24 cellular contexts compared by ENCODE assay signal in genomic region chr2:47187124-47187523, GRCh38. TPM values are rescaled to one million over a fixed set of nuclear protein-coding genes. Genes with fewer than 3 reads are reported as not detected.
"Had no signal": no experiment of that assay in that cellular context is flagged by ENCODE, and none has a peak within 500 bp of the region (broad histone marks: within the 10 kb centered on the region; RNA-seq: fewer than 3 reads in every experiment).

No MANE protein-coding gene starts in this region.

- H3K27ac ChIP-seq: cardiac muscle cell, dorsolateral prefrontal cortex, epithelial cell of prostate, foreskin keratinocyte, lower lobe of right lung, stomach, vagina had no signal

- H3K36me3 ChIP-seq: cardiac muscle cell, lower lobe of right lung, stomach, vagina had no signal

- H3K27ac Mint-ChIP-seq: activated B cell treated with CpG ODN at 0.5 μM for 24 hours; activated CD4-positive, alpha-beta memory T cell treated with anti-CD3 and anti-CD28 coated beads, Interleukin-2, amount 10 ng/mL, durations not matched to agents 7 days and 5 days; activated CD8-positive, alpha-beta memory T cell treated with anti-CD3 and anti-CD28 coated beads, Interleukin-2, amount 10 ng/mL, durations not matched to agents 7 days and 5 days; activated naive CD8-positive, alpha-beta T cell treated with anti-CD3 and anti-CD28 coated beads for 36 hours; activated T-helper 17 cell treated with anti-CD3 and anti-CD28 coated beads, Interleukin-2, amount 50 U/mL, for 72 hours; endodermal cell; mesothelial cell of epicardium; stimulated activated effector memory CD8-positive, alpha-beta T cell treated with anti-CD3 and anti-CD28 coated beads, Interleukin-12 subunit alpha, Interleukin-12 subunit beta, amount 100 ng/mL, for 72 hours had no signal

- H3K4me1 ChIP-seq: vagina had no signal

- H3K4me3 Mint-ChIP-seq: activated B cell treated with CpG ODN at 0.5 μM for 24 hours; activated CD4-positive, alpha-beta memory T cell treated with anti-CD3 and anti-CD28 coated beads, Interleukin-2, amount 10 ng/mL, durations not matched to agents 7 days and 5 days; activated CD8-positive, alpha-beta memory T cell treated with anti-CD3 and anti-CD28 coated beads, Interleukin-2, amount 10 ng/mL, durations not matched to agents 7 days and 5 days; activated naive CD8-positive, alpha-beta T cell treated with anti-CD3 and anti-CD28 coated beads for 36 hours; activated T-helper 17 cell treated with anti-CD3 and anti-CD28 coated beads, Interleukin-2, amount 50 U/mL, for 72 hours; endodermal cell; mesothelial cell of epicardium; stimulated activated effector memory CD8-positive, alpha-beta T cell treated with anti-CD3 and anti-CD28 coated beads, Interleukin-12 subunit alpha, Interleukin-12 subunit beta, amount 100 ng/mL, for 72 hours had no signal

- ATAC-seq: activated CD8-positive, alpha-beta memory T cell treated with anti-CD3 and anti-CD28 coated beads, Interleukin-2, amount 10 ng/mL, durations not matched to agents 7 days and 5 days; activated T-helper 17 cell treated with anti-CD3 and anti-CD28 coated beads, Interleukin-2, amount 50 U/mL, for 72 hours; foreskin keratinocyte; lower lobe of right lung; sciatic nerve; stimulated activated effector memory CD8-positive, alpha-beta T cell treated with anti-CD3 and anti-CD28 coated beads, Interleukin-12 subunit alpha, Interleukin-12 subunit beta, amount 100 ng/mL, for 72 hours had no signal

- H3K4me1 Mint-ChIP-seq: activated B cell treated with CpG ODN at 0.5 μM for 24 hours; activated CD4-positive, alpha-beta memory T cell treated with anti-CD3 and anti-CD28 coated beads, Interleukin-2, amount 10 ng/mL, durations not matched to agents 7 days and 5 days; activated CD8-positive, alpha-beta memory T cell treated with anti-CD3 and anti-CD28 coated beads, Interleukin-2, amount 10 ng/mL, durations not matched to agents 7 days and 5 days; activated naive CD8-positive, alpha-beta T cell treated with anti-CD3 and anti-CD28 coated beads for 36 hours; activated T-helper 17 cell treated with anti-CD3 and anti-CD28 coated beads, Interleukin-2, amount 50 U/mL, for 72 hours; stimulated activated effector memory CD8-positive, alpha-beta T cell treated with anti-CD3 and anti-CD28 coated beads, Interleukin-12 subunit alpha, Interleukin-12 subunit beta, amount 100 ng/mL, for 72 hours had no signal

- H3K4me3 ChIP-seq: cardiac muscle cell, dorsolateral prefrontal cortex, lower lobe of right lung, stomach, vagina had no signal

- H3K27me3 ChIP-seq: cardiac muscle cell, dorsolateral prefrontal cortex, foreskin keratinocyte, stomach, vagina had no signal

- H3K36me3 Mint-ChIP-seq: activated CD8-positive, alpha-beta memory T cell treated with anti-CD3 and anti-CD28 coated beads, Interleukin-2, amount 10 ng/mL, durations not matched to agents 7 days and 5 days; activated naive CD8-positive, alpha-beta T cell treated with anti-CD3 and anti-CD28 coated beads for 36 hours; mesothelial cell of epicardium; stimulated activated effector memory CD8-positive, alpha-beta T cell treated with anti-CD3 and anti-CD28 coated beads, Interleukin-12 subunit alpha, Interleukin-12 subunit beta, amount 100 ng/mL, for 72 hours had no signal

- H3K9me3 Mint-ChIP-seq: activated B cell treated with CpG ODN at 0.5 μM for 24 hours; activated CD4-positive, alpha-beta memory T cell treated with anti-CD3 and anti-CD28 coated beads, Interleukin-2, amount 10 ng/mL, durations not matched to agents 7 days and 5 days; activated naive CD8-positive, alpha-beta T cell treated with anti-CD3 and anti-CD28 coated beads for 36 hours; activated T-helper 17 cell treated with anti-CD3 and anti-CD28 coated beads, Interleukin-2, amount 50 U/mL, for 72 hours; endodermal cell; mesothelial cell of epicardium; stimulated activated effector memory CD8-positive, alpha-beta T cell treated with anti-CD3 and anti-CD28 coated beads, Interleukin-12 subunit alpha, Interleukin-12 subunit beta, amount 100 ng/mL, for 72 hours had no signal

- H3K9me3 ChIP-seq: lower lobe of right lung, stomach, vagina had no signal

- DNase-seq: activated B cell treated with CpG ODN at 0.5 μM for 24 hours; activated CD4-positive, alpha-beta memory T cell treated with anti-CD3 and anti-CD28 coated beads, Interleukin-2, amount 10 ng/mL, durations not matched to agents 7 days and 5 days; activated CD4-positive, alpha-beta T cell treated with anti-CD3 and anti-CD28 coated beads for 48 hours; activated CD8-positive, alpha-beta memory T cell treated with anti-CD3 and anti-CD28 coated beads, Interleukin-2, amount 10 ng/mL, durations not matched to agents 7 days and 5 days; activated naive CD4-positive, alpha-beta T cell; activated naive CD8-positive, alpha-beta T cell treated with anti-CD3 and anti-CD28 coated beads for 36 hours; amniotic stem cell; dorsolateral prefrontal cortex; endodermal cell; foreskin keratinocyte; hypothalamus; lower lobe of right lung; stimulated activated CD4-positive, alpha-beta T cell treated with anti-CD3 and anti-CD28 coated beads, Interleukin-4, amount 100 ng/mL, for 24 hours; stomach; trophoblast cell had no signal

RNA-seq across cellular contexts. Expression of gene STPG4, which starts 32.0 kb away (rescaled TPM):
- total RNA-seq: activated naive CD8-positive, alpha-beta T cell treated with anti-CD3 and anti-CD28 coated beads for 36 hours; cardiac muscle cell; mesothelial cell of epicardium; stomach had no signal
- polyA plus RNA-seq: cardiac muscle cell, fibroblast of lung, foreskin keratinocyte, neural cell, stomach had no signal
